ENCODE assay signal across 17 cellular contexts in genomic region chr17:16026895-16027294, GRCh38. TPM values are rescaled to one million over a fixed set of nuclear protein-coding genes. Genes with fewer than 3 reads are reported as not detected.
DNase-seq lines count a peak whose midpoint lies in the region; ATAC-seq, FAIRE-seq and TF ChIP-seq lines count a peak whose summit lies in the region.
"Had no signal": no experiment of that assay in that cellular context is flagged by ENCODE, and none has a peak within 500 bp of the region (broad histone marks: within the 10 kb centered on the region; RNA-seq: fewer than 3 reads in every experiment).

No MANE protein-coding gene starts in this region.

- H3K27ac ChIP-seq in esophagus squamous epithelium (peak overlapping the region in 3 of 4 donors; percentile 67 to 78 (median 75)), subcutaneous abdominal adipose tissue (ENCODE audit: low read depth, low read length) (peak overlapping the region; percentile 66), heart right ventricle (peak overlapping the region in 3 of 10 donors; percentile 41 to 61 (median 49))
- H3K27ac ChIP-seq: testis had no signal

- no peak overlapping the region for H3K9ac ChIP-seq in subcutaneous abdominal adipose tissue (ENCODE audit: low read length in 5 of 5)

- H3K27me3 ChIP-seq in esophagus squamous epithelium: no peaks in the 10 kb centered on the region
- no peaks in the 10 kb centered on the region for H3K27me3 ChIP-seq in subcutaneous abdominal adipose tissue (ENCODE audit: control insufficient read depth in 5 of 5, insufficient read depth in 4 of 5, low read length in 5 of 5)
- H3K27me3 ChIP-seq in heart right ventricle: no peaks in the 10 kb centered on the region
- H3K27me3 ChIP-seq: Peyer's patch, sigmoid colon, testis had no signal

- H3K27me3 Mint-ChIP-seq in activated CD4-positive, alpha-beta T cell treated with anti-CD3 and anti-CD28 coated beads, Interleukin-2, amount 10 ng/mL, durations not matched to agents 24 days and 14 days: no peaks in the 10 kb centered on the region
- no peaks in the 10 kb centered on the region for H3K27me3 Mint-ChIP-seq in activated CD4-positive, alpha-beta memory T cell treated with anti-CD3 and anti-CD28 coated beads, Interleukin-2, amount 10 ng/mL, durations not matched to agents 7 days and 5 days

- peak overlapping the region; percentile 93 for H3K27ac Mint-ChIP-seq in activated CD4-positive, alpha-beta T cell treated with anti-CD3 and anti-CD28 coated beads, Interleukin-2, amount 10 ng/mL, durations not matched to agents 24 days and 14 days
- H3K27ac Mint-ChIP-seq in activated CD4-positive, alpha-beta memory T cell treated with anti-CD3 and anti-CD28 coated beads, Interleukin-2, amount 10 ng/mL, durations not matched to agents 7 days and 5 days: peak overlapping the region; percentile 92
- H3K27ac Mint-ChIP-seq: nephron had no signal

- H3K36me3 ChIP-seq in esophagus squamous epithelium: peaks cover 25 to 96% (median 49%) of the 10 kb centered on the region in 3 donors
- peaks cover 70 to 80% (median 76%) of the 10 kb centered on the region in 5 donors for H3K36me3 ChIP-seq in subcutaneous abdominal adipose tissue (ENCODE audit: control insufficient read depth in 5 of 5, insufficient read depth in 5 of 5, low read length in 5 of 5)
- peaks cover 0 to 100% (median 60%) of the 10 kb centered on the region in 9 donors for H3K36me3 ChIP-seq in heart right ventricle

- H3K9me3 ChIP-seq in esophagus squamous epithelium (no peaks in the 10 kb centered on the region), subcutaneous abdominal adipose tissue (ENCODE audit: control insufficient read depth in 5 of 5, low read length in 5 of 5) (no peaks in the 10 kb centered on the region), heart right ventricle (no peaks in the 10 kb centered on the region)
- H3K9me3 ChIP-seq: Peyer's patch, sigmoid colon, testis had no signal

- WGBS in esophagus squamous epithelium, 2 donors: 74 to 93% methylated on average over 5 of the region's 5 CpGs
- WGBS in heart right ventricle, 2 donors: 95 to 96% methylated on average over 5 of the region's 5 CpGs

- no peak for TF ChIP-seq POLR2A in esophagus squamous epithelium (IDR thresholded peaks at IDR 0.05)

- no peaks in the 10 kb centered on the region for H3K9me3 Mint-ChIP-seq in activated CD4-positive, alpha-beta T cell treated with anti-CD3 and anti-CD28 coated beads, Interleukin-2, amount 10 ng/mL, durations not matched to agents 24 days and 14 days
- no peaks in the 10 kb centered on the region for H3K9me3 Mint-ChIP-seq in activated CD4-positive, alpha-beta memory T cell treated with anti-CD3 and anti-CD28 coated beads, Interleukin-2, amount 10 ng/mL, durations not matched to agents 7 days and 5 days
- H3K9me3 Mint-ChIP-seq: nephron had no signal

- CTCF ChIA-PET in activated CD4-positive, alpha-beta memory T cell treated with anti-CD3 and anti-CD28 coated beads, Interleukin-2, amount 10 ng/mL, durations not matched to agents 7 days and 5 days (lab: Charles Lee): interaction anchor here (1.0 to 1.9 kb wide), 2 partner anchors 28 to 164 kb away, joined by 3 to 7 read pairs; partner anchors contain the start of genes TTC19 and ZSWIM7

- POLR2A ChIA-PET in activated CD4-positive, alpha-beta memory T cell treated with anti-CD3 and anti-CD28 coated beads, Interleukin-2, amount 10 ng/mL, durations not matched to agents 7 days and 5 days (lab: Charles Lee): interaction anchor here (0.6 to 1.4 kb wide), 3 partner anchors 26 to 189 kb away, joined by 3 to 4 read pairs (median 3); partner anchors contain the start of gene NCOR1

- DNase-seq in activated CD4-positive, alpha-beta T cell treated with anti-CD3 and anti-CD28 coated beads, Interleukin-2, amount 10 ng/mL, durations not matched to agents 24 days and 14 days: no peak
- no peak for DNase-seq in activated CD4-positive, alpha-beta T cell treated with anti-CD3 and anti-CD28 coated beads, Interleukin-2, amount 50 U/mL, for 4 hours
- no peak for DNase-seq in activated CD4-positive, alpha-beta memory T cell treated with anti-CD3 and anti-CD28 coated beads, Interleukin-2, amount 10 ng/mL, durations not matched to agents 7 days and 5 days
- DNase-seq in esophagus squamous epithelium (lab: John Stamatoyannopoulos, UW) (no peak), heart right ventricle (no peak), GM19239 (ENCODE audit: insufficient read length, low spot score) (no peak)
- DNase-seq: anterior cingulate cortex; effector memory CD4-positive, alpha-beta T cell; NCI-H1092; NCI-H446 treated with DMSO at 0.1 percent for 48 hours; Peyer's patch; sigmoid colon; testis had no signal

- H3K4me1 Mint-ChIP-seq in activated CD4-positive, alpha-beta T cell treated with anti-CD3 and anti-CD28 coated beads, Interleukin-2, amount 10 ng/mL, durations not matched to agents 24 days and 14 days: peaks cover 21% of the 10 kb centered on the region
- H3K4me1 Mint-ChIP-seq in activated CD4-positive, alpha-beta memory T cell treated with anti-CD3 and anti-CD28 coated beads, Interleukin-2, amount 10 ng/mL, durations not matched to agents 7 days and 5 days: peaks cover 35% of the 10 kb centered on the region
- H3K4me1 Mint-ChIP-seq: nephron had no signal

- H3K4me3 ChIP-seq in esophagus squamous epithelium: no peak overlapping the region
- no peak overlapping the region for H3K4me3 ChIP-seq in subcutaneous abdominal adipose tissue (ENCODE audit: low read depth in 1 of 5, low read length in 5 of 5)
- H3K4me3 ChIP-seq in heart right ventricle: no peak overlapping the region
- H3K4me3 ChIP-seq: Peyer's patch, sigmoid colon, testis had no signal

- peak overlapping the region; percentile 71 for H3K4me3 Mint-ChIP-seq in activated CD4-positive, alpha-beta T cell treated with anti-CD3 and anti-CD28 coated beads, Interleukin-2, amount 10 ng/mL, durations not matched to agents 24 days and 14 days
- no peak overlapping the region for H3K4me3 Mint-ChIP-seq in activated CD4-positive, alpha-beta memory T cell treated with anti-CD3 and anti-CD28 coated beads, Interleukin-2, amount 10 ng/mL, durations not matched to agents 7 days and 5 days
- H3K4me3 Mint-ChIP-seq: nephron had no signal

- TF ChIP-seq CTCF in esophagus squamous epithelium (IDR thresholded peaks at IDR 0.05): no peak
- no peak for TF ChIP-seq CTCF in heart right ventricle (IDR thresholded peaks at IDR 0.05)

- FAIRE-seq in GM19239 (lab: Jason Lieb, UNC): no peak
- FAIRE-seq: A204.1 had no signal

- intact Hi-C loops in activated CD4-positive, alpha-beta T cell treated with anti-CD3 and anti-CD28 coated beads, Interleukin-2, amount 10 ng/mL, durations not matched to agents 24 days and 14 days (cut with micrococcal nuclease): loop anchor here (1.0 to 10.0 kb wide), 4 partner anchors 26 to 498 kb away; partner anchors contain the start of genes NCOR1 and PIGL
- intact Hi-C loops in esophagus squamous epithelium (cut with DNase I) (no loop called here), heart right ventricle (cut with DNase I) (loop anchor here in 1 of 10 donors (5.0 kb wide), 1 partner anchor 35 kb away; no protein-coding TSS in a partner anchor)

- ATAC-seq in heart right ventricle (no peak), GM21717 (IDR thresholded peaks at IDR 0.05; ENCODE audit: unreplicated experiment) (no peak)

- H3K4me1 ChIP-seq in esophagus squamous epithelium (peaks cover 4 to 12% (median 7%) of the 10 kb centered on the region in 3 donors), subcutaneous abdominal adipose tissue (ENCODE audit: control insufficient read depth in 5 of 5, insufficient read depth in 5 of 5, low read length in 5 of 5) (peaks cover 0 to 4% (median 0%) of the 10 kb centered on the region in 5 donors), heart right ventricle (peaks cover 0 to 33% (median 17%) of the 10 kb centered on the region in 9 donors)
- H3K4me1 ChIP-seq: testis had no signal

- peaks cover 71% of the 10 kb centered on the region for H3K36me3 Mint-ChIP-seq in activated CD4-positive, alpha-beta T cell treated with anti-CD3 and anti-CD28 coated beads, Interleukin-2, amount 10 ng/mL, durations not matched to agents 24 days and 14 days (ENCODE audit: low read depth)
- peaks cover 84% of the 10 kb centered on the region for H3K36me3 Mint-ChIP-seq in activated CD4-positive, alpha-beta memory T cell treated with anti-CD3 and anti-CD28 coated beads, Interleukin-2, amount 10 ng/mL, durations not matched to agents 7 days and 5 days (ENCODE audit: low read depth)

RNA-seq across cellular contexts. Expression of gene TTC19, which starts 27.3 kb away (rescaled TPM):
- total RNA-seq in activated CD4-positive, alpha-beta T cell treated with anti-CD3 and anti-CD28 coated beads, Interleukin-2, amount 10 ng/mL, durations not matched to agents 24 days and 14 days: 35.3 and 38.9 TPM in 2 replicates
- 10 to 100 TPM; 22.7 to 25.6 TPM for total RNA-seq in activated CD4-positive, alpha-beta memory T cell treated with anti-CD3 and anti-CD28 coated beads, Interleukin-2, amount 10 ng/mL, durations not matched to agents 7 days and 5 days
- total RNA-seq in esophagus squamous epithelium (10 to 100 TPM; 20.0 to 75.7 (median 35.6) TPM), heart right ventricle (10 to 100 TPM; 25.1 to 41.1 (median 28.2) TPM)
- 10 to 100 TPM; 10.8 to 19.4 TPM for polyA plus RNA-seq in heart right ventricle

RNA-seq across cellular contexts. Expression of gene ZSWIM7, which starts 27.4 kb away (rescaled TPM):
- total RNA-seq in activated CD4-positive, alpha-beta T cell treated with anti-CD3 and anti-CD28 coated beads, Interleukin-2, amount 10 ng/mL, durations not matched to agents 24 days and 14 days: 10.1 and 11.0 TPM in 2 replicates
- 10 to 100 TPM in 1 of 2 experiments, 1 to 10 TPM in 1; 7.2 to 10.1 TPM for total RNA-seq in activated CD4-positive, alpha-beta memory T cell treated with anti-CD3 and anti-CD28 coated beads, Interleukin-2, amount 10 ng/mL, durations not matched to agents 7 days and 5 days
- 10 to 100 TPM in 2 of 4 donors, 1 to 10 TPM in 2; 3.7 to 13.4 (median 10.3) TPM for total RNA-seq in esophagus squamous epithelium
- total RNA-seq in heart right ventricle: 10 to 100 TPM; 28.5 to 41.8 (median 34.1) TPM
- 10 to 100 TPM; 33.3 to 50.7 TPM for polyA plus RNA-seq in heart right ventricle
